Comparison of ENCODE assay signal across 9 cellular contexts in the genomic region with DNA sequence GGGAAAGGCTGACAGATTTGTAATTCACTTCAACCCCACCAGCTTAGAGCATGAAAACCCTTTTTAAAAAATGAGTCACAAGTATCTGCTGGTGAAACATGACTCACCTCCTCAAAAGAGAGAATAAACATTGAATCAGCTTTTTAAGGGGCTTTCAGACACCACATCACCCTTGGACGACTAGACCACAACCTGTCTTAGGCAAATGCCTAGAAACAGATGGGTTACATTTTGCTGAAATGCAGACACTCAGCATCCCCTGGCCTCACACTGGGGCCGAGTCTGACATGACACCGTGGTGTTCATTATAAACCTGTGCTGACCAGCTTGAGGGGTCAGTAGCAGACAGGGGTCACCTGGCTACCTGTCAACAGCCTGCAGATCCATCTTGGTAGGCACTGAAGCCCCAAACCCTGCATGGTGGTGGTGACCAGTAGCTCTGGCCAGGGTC.
DNase-seq lines count a peak whose midpoint lies in the region; ATAC-seq, FAIRE-seq and TF ChIP-seq lines count a peak whose summit lies in the region.
"Had no signal": no experiment of that assay in that cellular context is flagged by ENCODE, and none has a peak within 500 bp of the region (broad histone marks: within the 10 kb centered on the region; RNA-seq: fewer than 3 reads in every experiment).

No MANE protein-coding gene starts in this region.

- no peak overlapping the region for H3K4me3 Mint-ChIP-seq in WTC11
- H3K4me3 Mint-ChIP-seq: brain had no signal

- ATAC-seq in WTC11: no peak
- ATAC-seq in HG02885 (IDR thresholded peaks at IDR 0.05; ENCODE audit: poor library complexity, unreplicated experiment): no peak

- H3K4me1 Mint-ChIP-seq in WTC11: peaks cover 3% of the 10 kb centered on the region; the same call in 1 of the 2 replicates

- no peak overlapping the region for H3K4me3 ChIP-seq in kidney epithelial cell (ENCODE audit: low read depth, low read length)

- TF ChIP-seq CTCF in GM13977 (IDR thresholded peaks at IDR 0.05; ENCODE audit: extremely low read depth, insufficient read depth, missing control alignments): no peak
- TF ChIP-seq CTCF in kidney epithelial cell (IDR thresholded peaks at IDR 0.05; ENCODE audit: insufficient read depth, low read length, poor library complexity, severe bottlenecking): no peak
- no peak for TF ChIP-seq CTCF in WTC11 (IDR thresholded peaks at IDR 0.05)

- CTCF ChIA-PET in WTC11 (lab: Charles Lee): no interaction called here

- in situ Hi-C loops in GM13977 (cut with MboI; ENCODE audit: low pct_unique_long_range_greater_than_20kb, low sequenced_read_pairs, unreplicated experiment): no loop called here

- H3K27me3 ChIP-seq in kidney epithelial cell (ENCODE audit: control insufficient read depth, insufficient read depth, low read length): no peaks in the 10 kb centered on the region

- H3K36me3 ChIP-seq in kidney epithelial cell (ENCODE audit: control insufficient read depth, insufficient read depth, low read length): no peaks in the 10 kb centered on the region

- H3K36me3 Mint-ChIP-seq in WTC11: peaks cover 4% of the 10 kb centered on the region; the same call in 1 of the 2 replicates
- H3K36me3 Mint-ChIP-seq: brain had no signal

- POLR2A ChIA-PET in WTC11 (lab: Charles Lee): no interaction called here

- DNase-seq in GM13977 (ENCODE audit: low spot score) (peak; percentile 48), H4 (ENCODE audit: low spot score) (peak; percentile 86), RCC 7860 (ENCODE audit: low spot score) (peak; percentile 90), kidney epithelial cell (ENCODE audit: low read depth) (peak; percentile 90), DMS 273 (lab: John Stamatoyannopoulos, UW; ENCODE audit: unreplicated experiment) (no peak), OCI-M1 (lab: John Stamatoyannopoulos, UW) (no peak), WTC11 (ENCODE audit: low spot score) (no peak)

- H3K27me3 Mint-ChIP-seq in WTC11 (ENCODE audit: low read depth): no peaks in the 10 kb centered on the region; the same call in 1 of the 2 replicates

- no peak overlapping the region for H3K27ac Mint-ChIP-seq in WTC11
- H3K27ac Mint-ChIP-seq: brain had no signal

- FAIRE-seq in RCC 7860 (lab: Jason Lieb, UNC): peak; percentile 94

- H3K9me3 Mint-ChIP-seq in WTC11: peaks cover 22% of the 10 kb centered on the region

TF ChIP-seq in WTC11, 78 proteins besides CTCF, POLR2A, EP300 and RAD21:
- no peak for TF ChIP-seq CREM (CRISPR knock-in tag; IDR thresholded peaks at IDR 0.05)
- TF ChIP-seq, protein P1, sequence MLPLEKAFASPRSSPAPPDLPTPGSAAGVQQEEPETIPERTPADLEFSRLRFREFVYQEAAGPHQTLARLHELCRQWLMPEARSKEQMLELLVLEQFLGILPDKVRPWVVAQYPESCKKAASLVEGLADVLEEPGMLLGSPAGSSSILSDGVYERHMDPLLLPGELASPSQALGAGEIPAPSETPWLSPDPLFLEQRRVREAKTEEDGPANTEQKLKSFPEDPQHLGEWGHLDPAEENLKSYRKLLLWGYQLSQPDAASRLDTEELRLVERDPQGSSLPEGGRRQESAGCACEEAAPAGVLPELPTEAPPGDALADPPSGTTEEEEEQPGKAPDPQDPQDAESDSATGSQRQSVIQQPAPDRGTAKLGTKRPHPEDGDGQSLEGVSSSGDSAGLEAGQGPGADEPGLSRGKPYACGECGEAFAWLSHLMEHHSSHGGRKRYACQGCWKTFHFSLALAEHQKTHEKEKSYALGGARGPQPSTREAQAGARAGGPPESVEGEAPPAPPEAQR (CRISPR knock-in tag; IDR thresholded peaks at IDR 0.05): no peak
- TF ChIP-seq, protein P2, sequence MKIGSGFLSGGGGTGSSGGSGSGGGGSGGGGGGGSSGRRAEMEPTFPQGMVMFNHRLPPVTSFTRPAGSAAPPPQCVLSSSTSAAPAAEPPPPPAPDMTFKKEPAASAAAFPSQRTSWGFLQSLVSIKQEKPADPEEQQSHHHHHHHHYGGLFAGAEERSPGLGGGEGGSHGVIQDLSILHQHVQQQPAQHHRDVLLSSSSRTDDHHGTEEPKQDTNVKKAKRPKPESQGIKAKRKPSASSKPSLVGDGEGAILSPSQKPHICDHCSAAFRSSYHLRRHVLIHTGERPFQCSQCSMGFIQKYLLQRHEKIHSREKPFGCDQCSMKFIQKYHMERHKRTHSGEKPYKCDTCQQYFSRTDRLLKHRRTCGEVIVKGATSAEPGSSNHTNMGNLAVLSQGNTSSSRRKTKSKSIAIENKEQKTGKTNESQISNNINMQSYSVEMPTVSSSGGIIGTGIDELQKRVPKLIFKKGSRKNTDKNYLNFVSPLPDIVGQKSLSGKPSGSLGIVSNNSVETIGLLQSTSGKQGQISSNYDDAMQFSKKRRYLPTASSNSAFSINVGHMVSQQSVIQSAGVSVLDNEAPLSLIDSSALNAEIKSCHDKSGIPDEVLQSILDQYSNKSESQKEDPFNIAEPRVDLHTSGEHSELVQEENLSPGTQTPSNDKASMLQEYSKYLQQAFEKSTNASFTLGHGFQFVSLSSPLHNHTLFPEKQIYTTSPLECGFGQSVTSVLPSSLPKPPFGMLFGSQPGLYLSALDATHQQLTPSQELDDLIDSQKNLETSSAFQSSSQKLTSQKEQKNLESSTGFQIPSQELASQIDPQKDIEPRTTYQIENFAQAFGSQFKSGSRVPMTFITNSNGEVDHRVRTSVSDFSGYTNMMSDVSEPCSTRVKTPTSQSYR (CRISPR knock-in tag; IDR thresholded peaks at IDR 0.05): no peak
- TF ChIP-seq NR1H2 (CRISPR knock-in tag; IDR thresholded peaks at IDR 0.05): no peak
- TF ChIP-seq CDX4 (CRISPR knock-in tag; IDR thresholded peaks at IDR 0.05; ENCODE audit: borderline replicate concordance): no peak
- no peak for TF ChIP-seq MAX (CRISPR knock-in tag; IDR thresholded peaks at IDR 0.05)
- TF ChIP-seq ZNF232 (CRISPR knock-in tag; IDR thresholded peaks at IDR 0.05): no peak
- no peak for TF ChIP-seq MLX (CRISPR knock-in tag; IDR thresholded peaks at IDR 0.05)
- no peak for TF ChIP-seq JUN (CRISPR knock-in tag; IDR thresholded peaks at IDR 0.05)
- TF ChIP-seq TEAD4 (CRISPR knock-in tag; IDR thresholded peaks at IDR 0.05): no peak
- TF ChIP-seq TP53 (CRISPR knock-in tag; IDR thresholded peaks at IDR 0.05): no peak
- no peak for TF ChIP-seq ATF3 (CRISPR knock-in tag; conservative IDR thresholded peaks at IDR 0.05)
- TF ChIP-seq ESRRA (CRISPR knock-in tag; IDR thresholded peaks at IDR 0.05; ENCODE audit: borderline replicate concordance): no peak

Comparison
In these comparisons a context has a peak if more than half of its experiments do, and no peak if none do; other contexts are left out.
1. DNase-seq: peak in GM13977 (single experiment), H4 (single experiment), RCC 7860 (single experiment) and kidney epithelial cell (single experiment); none in DMS 273 (single experiment), OCI-M1 (single experiment) and WTC11 (single experiment).